ENCODE assay signal across 11 cellular contexts in genomic region chr2:127397568-127398238, GRCh38. TPM values are rescaled to one million over a fixed set of nuclear protein-coding genes. Genes with fewer than 3 reads are reported as not detected.
DNase-seq lines count a peak whose midpoint lies in the region; ATAC-seq and TF ChIP-seq lines count a peak whose summit lies in the region.
"Had no signal": no experiment of that assay in that cellular context is flagged by ENCODE, and none has a peak within 500 bp of the region (broad histone marks: within the 10 kb centered on the region; RNA-seq: fewer than 3 reads in every experiment).

No MANE protein-coding gene starts in this region.

- H3K27ac ChIP-seq in RWPE1: peak overlapping the region; percentile 78
- H3K27ac ChIP-seq in thoracic aorta: peak overlapping the region; percentile 47 to 56

- no peaks in the 10 kb centered on the region for H3K27me3 Mint-ChIP-seq in activated naive CD8-positive, alpha-beta T cell treated with anti-CD3 and anti-CD28 coated beads, Interleukin-2, amount 10 ng/mL, durations not matched to agents 7 days and 5 days
- no peaks in the 10 kb centered on the region for H3K27me3 Mint-ChIP-seq in activated naive CD8-positive, alpha-beta T cell treated with anti-CD3 and anti-CD28 coated beads for 36 hours

- DNase-seq in activated naive CD8-positive, alpha-beta T cell treated with anti-CD3 and anti-CD28 coated beads, Interleukin-2, amount 10 ng/mL, durations not matched to agents 7 days and 5 days: no peak
- no peak for DNase-seq in activated naive CD8-positive, alpha-beta T cell treated with anti-CD3 and anti-CD28 coated beads for 36 hours
- no peak for DNase-seq in RWPE1 (ENCODE audit: low spot score)
- no peak for DNase-seq in left lobe of liver (ENCODE audit: low spot score)
- no peak for DNase-seq in thoracic aorta (ENCODE audit: low spot score)
- no peak for DNase-seq in middle frontal gyrus (ENCODE audit: extremely low spot score, low spot score)
- DNase-seq in NCI-H146 treated with DMSO at 0.1 percent for 48 hours (lab: John Stamatoyannopoulos, UW; ENCODE audit: unreplicated experiment): no peak
- DNase-seq in kidney glomerular epithelial cell (lab: John Stamatoyannopoulos, UW): no peak

- TF ChIP-seq CTCF in RWPE1 (conservative IDR thresholded peaks at IDR 0.05; ENCODE audit: low read depth) (no peak), thoracic aorta (IDR thresholded peaks at IDR 0.05) (no peak)

- peaks cover 17% of the 10 kb centered on the region for H3K4me1 Mint-ChIP-seq in activated naive CD8-positive, alpha-beta T cell treated with anti-CD3 and anti-CD28 coated beads, Interleukin-2, amount 10 ng/mL, durations not matched to agents 7 days and 5 days
- peaks cover 16% of the 10 kb centered on the region for H3K4me1 Mint-ChIP-seq in activated naive CD8-positive, alpha-beta T cell treated with anti-CD3 and anti-CD28 coated beads for 36 hours

- POLR2A ChIA-PET in activated naive CD8-positive, alpha-beta T cell treated with anti-CD3 and anti-CD28 coated beads, Interleukin-2, amount 10 ng/mL, durations not matched to agents 7 days and 5 days (lab: Charles Lee): interaction anchor here (0.7 kb wide), 2 partner anchors 11 to 65 kb away, joined by 3 to 8 read pairs; no protein-coding TSS in a partner anchor
- POLR2A ChIA-PET in RWPE1 (lab: Yijun Ruan, JAX; ENCODE audit: low non-redundant PET): no interaction called here

- H3K27me3 ChIP-seq in thoracic aorta (replicated peaks; ENCODE audit: insufficient read depth): no peaks in the 10 kb centered on the region
- H3K27me3 ChIP-seq: transverse colon had no signal

- H3K27ac Mint-ChIP-seq in activated naive CD8-positive, alpha-beta T cell treated with anti-CD3 and anti-CD28 coated beads, Interleukin-2, amount 10 ng/mL, durations not matched to agents 7 days and 5 days: peak overlapping the region; percentile 14
- H3K27ac Mint-ChIP-seq in activated naive CD8-positive, alpha-beta T cell treated with anti-CD3 and anti-CD28 coated beads for 36 hours: no peak overlapping the region
- H3K27ac Mint-ChIP-seq: WTC11 had no signal

- CTCF ChIA-PET in RWPE1 (lab: Yijun Ruan, JAX): no interaction called here

- H3K4me1 ChIP-seq in thoracic aorta (ENCODE audit: control insufficient read depth in 1 of 2, low read depth in 2 of 2): peaks cover 3 to 38% of the 10 kb centered on the region in 2 donors

- no peak overlapping the region for H3K4me3 ChIP-seq in thoracic aorta
- H3K4me3 ChIP-seq: transverse colon had no signal

- no peaks in the 10 kb centered on the region for H3K9me3 ChIP-seq in thoracic aorta
- H3K9me3 ChIP-seq: transverse colon had no signal

- H3K36me3 Mint-ChIP-seq in activated naive CD8-positive, alpha-beta T cell treated with anti-CD3 and anti-CD28 coated beads, Interleukin-2, amount 10 ng/mL, durations not matched to agents 7 days and 5 days: peaks cover 3% of the 10 kb centered on the region
- peaks cover 11% of the 10 kb centered on the region for H3K36me3 Mint-ChIP-seq in activated naive CD8-positive, alpha-beta T cell treated with anti-CD3 and anti-CD28 coated beads for 36 hours

- peaks cover 4% of the 10 kb centered on the region for H3K9me3 Mint-ChIP-seq in activated naive CD8-positive, alpha-beta T cell treated with anti-CD3 and anti-CD28 coated beads, Interleukin-2, amount 10 ng/mL, durations not matched to agents 7 days and 5 days
- H3K9me3 Mint-ChIP-seq in activated naive CD8-positive, alpha-beta T cell treated with anti-CD3 and anti-CD28 coated beads for 36 hours: peaks cover 2% of the 10 kb centered on the region

- no peak for ATAC-seq in activated naive CD8-positive, alpha-beta T cell treated with anti-CD3 and anti-CD28 coated beads, Interleukin-2, amount 10 ng/mL, durations not matched to agents 7 days and 5 days (ENCODE audit: low read depth)
- ATAC-seq in left lobe of liver: peak; percentile 14
- peak; percentile 34 for ATAC-seq in thoracic aorta (ENCODE audit: insufficient number of reproducible peaks, low FRiP score, low read depth)

- H3K36me3 ChIP-seq in thoracic aorta: no peaks in the 10 kb centered on the region
- H3K36me3 ChIP-seq: transverse colon had no signal

- H3K4me3 Mint-ChIP-seq in activated naive CD8-positive, alpha-beta T cell treated with anti-CD3 and anti-CD28 coated beads, Interleukin-2, amount 10 ng/mL, durations not matched to agents 7 days and 5 days: no peak overlapping the region
- no peak overlapping the region for H3K4me3 Mint-ChIP-seq in activated naive CD8-positive, alpha-beta T cell treated with anti-CD3 and anti-CD28 coated beads for 36 hours
- H3K4me3 Mint-ChIP-seq: WTC11 had no signal

RNA-seq across cellular contexts. Expression of gene MAP3K2, which starts 9.9 kb away (rescaled TPM):
- total RNA-seq in activated naive CD8-positive, alpha-beta T cell treated with anti-CD3 and anti-CD28 coated beads, Interleukin-2, amount 10 ng/mL, durations not matched to agents 7 days and 5 days: 10 to 100 TPM; 65.2 to 69.0 TPM
- 10 to 100 TPM; 41.1 to 43.2 TPM for total RNA-seq in activated naive CD8-positive, alpha-beta T cell treated with anti-CD3 and anti-CD28 coated beads for 36 hours
- total RNA-seq in left lobe of liver (48.9 TPM), thoracic aorta (100 to 1,000 TPM in 1 of 2 donors, 10 to 100 TPM in 1; 67.9 to 107 TPM)

RNA-seq across cellular contexts. Expression of gene PROC, which starts 20.5 kb away (rescaled TPM):
- not detected for total RNA-seq in activated naive CD8-positive, alpha-beta T cell treated with anti-CD3 and anti-CD28 coated beads, Interleukin-2, amount 10 ng/mL, durations not matched to agents 7 days and 5 days
- total RNA-seq in activated naive CD8-positive, alpha-beta T cell treated with anti-CD3 and anti-CD28 coated beads for 36 hours: not detected
- 479 TPM for total RNA-seq in left lobe of liver
- not detected for total RNA-seq in thoracic aorta
- total RNA-seq: SK-MEL-5 had no signal

Comparison
In these comparisons a context has a peak if more than half of its experiments do, and no peak if none do; other contexts are left out.
1. RNA of gene PROC, which starts 20.5 kb away (total RNA-seq): 479 TPM in left lobe of liver (single experiment); not detected in activated naive CD8-positive, alpha-beta T cell treated with anti-CD3 and anti-CD28 coated beads, Interleukin-2, amount 10 ng/mL, durations not matched to agents 7 days and 5 days, not detected in activated naive CD8-positive, alpha-beta T cell treated with anti-CD3 and anti-CD28 coated beads for 36 hours and not detected in thoracic aorta; every median in the first group is over 100 times any median in the second.